24 cellular contexts compared by ENCODE assay signal in genomic region chr18:51301376-51301775, GRCh38.
"Had no signal": no experiment of that assay in that cellular context is flagged by ENCODE, and none has a peak within 500 bp of the region (broad histone marks: within the 10 kb centered on the region; RNA-seq: fewer than 3 reads in every experiment).

No MANE protein-coding gene starts in this region.

- H3K4me3 Mint-ChIP-seq: IgD-negative memory B cell, T-helper 17 cell had no signal

- ATAC-seq: K562, Right ventricle myocardium inferior, SK-N-SH treated with all-trans-retinoic acid at 6 μM for 48 hours, T-helper 17 cell had no signal

- H3K9me3 ChIP-seq: Peyer's patch, SJCRH30 had no signal

- H3K4me3 ChIP-seq: K562, PC-9, Peyer's patch, SJCRH30 had no signal

- H3K4me2 ChIP-seq: KMS-11, PC-9 had no signal

- H3K27ac ChIP-seq: HL-60, KMS-11, PC-9, Peyer's patch, SJCRH30 had no signal

- H3K36me3 ChIP-seq: Peyer's patch, SJCRH30 had no signal

- DNase-seq: Kasumi-1, MM.1S, NCI-H1092 treated with DMSO at 0.1 percent for 48 hours, NCI-H1436, NCI-H187, NCI-H2029, NCI-H2081 treated with DMSO at 0.1 percent for 48 hours, NCI-H2227 treated with DMSO at 0.1 percent for 48 hours, NCI-H524, NCI-H526 treated with DMSO at 0.1 percent for 48 hours, NCI-H748 treated with DMSO at 0.1 percent for 48 hours, OCI-M1, PC-9, Peyer's patch, SHP77 treated with DMSO at 0.1 percent for 48 hours, SJCRH30, T-helper 1 cell, T-helper 17 cell had no signal

- H3K27ac Mint-ChIP-seq: IgD-negative memory B cell, T-helper 17 cell had no signal

- H2AFZ ChIP-seq: PC-9 had no signal

- H3K4me1 Mint-ChIP-seq: IgD-negative memory B cell, T-helper 17 cell had no signal

- H3K9ac ChIP-seq: KMS-11 had no signal

- H3K4me1 ChIP-seq: Peyer's patch, SJCRH30 had no signal

- H3K27me3 ChIP-seq: Peyer's patch, SJCRH30 had no signal
